ENCODE assay signal across 1 cellular context in genomic region chr1:12063141-12064072, GRCh38.
TF ChIP-seq lines count a peak whose summit lies in the region.

TSS of gene TNFRSF8 (plus strand) at chr1:12063303. CDS start at chr1:12063599, 296 bp downstream.

TF ChIP-seq in GM12878, 131 proteins besides CTCF, POLR2A, EP300 and RAD21 (continued from another document and continues in another):
- TF ChIP-seq NKRF (conservative IDR thresholded peaks at IDR 0.05) (peak; percentile 88), PML (IDR thresholded peaks at IDR 0.05; ENCODE audit: low read length) (no peak), FOXM1 (IDR thresholded peaks at IDR 0.05; ENCODE audit: low read depth, low read length) (no peak), NR2F1 (conservative IDR thresholded peaks at IDR 0.05) (no peak), EZH2 (IDR thresholded peaks at IDR 0.05; ENCODE audit: borderline replicate concordance, control insufficient read depth, low read depth, low read length) (no peak), CHD2 (IDR thresholded peaks at IDR 0.05; ENCODE audit: borderline replicate concordance, low read depth, low read length) (no peak), ZNF622 (IDR thresholded peaks at IDR 0.05) (no peak), ZBTB11 (CRISPR knock-in tag; IDR thresholded peaks at IDR 0.05) (no peak), HCFC1 (IDR thresholded peaks at IDR 0.05; ENCODE audit: low read length) (no peak), TCF3 (IDR thresholded peaks at IDR 0.05; ENCODE audit: borderline replicate concordance, insufficient read depth, low read depth, low read length) (no peak), ATF3 (IDR thresholded peaks at IDR 0.05; ENCODE audit: borderline replicate concordance, extremely low read depth, low read depth, low read length) (no peak), ETV6 (conservative IDR thresholded peaks at IDR 0.05 in 1 of 2, IDR thresholded peaks at IDR 0.05 in 1 of 2; ENCODE audit: borderline replicate concordance in 1 of 2, low read depth in 1 of 2) (no peak), YBX1 (IDR thresholded peaks at IDR 0.05) (no peak), CBFB (IDR thresholded peaks at IDR 0.05; ENCODE audit: low read depth) (peak; percentile 49; the same call in 1 of the 2 replicates), CEBPZ (IDR thresholded peaks at IDR 0.05; ENCODE audit: low read depth, low read length) (no peak), ZNF687 (IDR thresholded peaks at IDR 0.05) (peak; percentile 70), EED (IDR thresholded peaks at IDR 0.05; ENCODE audit: low read depth) (peak; percentile 29; the same call in 1 of the 2 replicates), BCL3 (IDR thresholded peaks at IDR 0.05; ENCODE audit: borderline replicate concordance, insufficient read depth, low read depth, low read length, poor library complexity, severe bottlenecking) (no peak), SP1 (IDR thresholded peaks at IDR 0.05; ENCODE audit: low read depth, low read length) (no peak), SMAD5 (IDR thresholded peaks at IDR 0.05; ENCODE audit: low read depth) (no peak), YY1 (IDR thresholded peaks at IDR 0.05; ENCODE audit: low read depth, low read length) (no peak; the same call in 1 of the 2 replicates), NR2C2 (IDR thresholded peaks at IDR 0.05; ENCODE audit: borderline replicate concordance, control insufficient read depth, insufficient read length, low read depth) (no peak), IKZF1 (conservative IDR thresholded peaks at IDR 0.05) (peak; percentile 90), RFX5 (IDR thresholded peaks at IDR 0.05; ENCODE audit: low read depth, low read length) (no peak), CREM (IDR thresholded peaks at IDR 0.05; ENCODE audit: low read depth) (peak; percentile 27; the same call in 1 of the 2 replicates), MXI1 (IDR thresholded peaks at IDR 0.05; ENCODE audit: low read depth, low read length) (peak; percentile 97), NFYA (IDR thresholded peaks at IDR 0.05; ENCODE audit: borderline replicate concordance, low read depth, low read length) (no peak), STAT1 (conservative IDR thresholded peaks at IDR 0.05) (no peak), ZZZ3 (IDR thresholded peaks at IDR 0.05; ENCODE audit: control insufficient read depth, insufficient read length, low read depth) (no peak), ATF2 (IDR thresholded peaks at IDR 0.05; ENCODE audit: low read length) (no peak), E2F4 (IDR thresholded peaks at IDR 0.05; ENCODE audit: low read depth, low read length) (peak; percentile 89), ZBTB40 (IDR thresholded peaks at IDR 0.05; ENCODE audit: borderline replicate concordance) (no peak), NRF1 (conservative IDR thresholded peaks at IDR 0.05; ENCODE audit: low read depth, low read length) (no peak), JUNB (IDR thresholded peaks at IDR 0.05) (no peak), SRF (IDR thresholded peaks at IDR 0.05; ENCODE audit: low read depth in 2 of 2, low read length in 2 of 2) (no peak), CHD1 (IDR thresholded peaks at IDR 0.05; ENCODE audit: low read depth, low read length) (no peak), SREBF2 (IDR thresholded peaks at IDR 0.05; ENCODE audit: low read length) (no peak), SUZ12 (IDR thresholded peaks at IDR 0.05; ENCODE audit: unreplicated experiment) (no peak), NFIC (IDR thresholded peaks at IDR 0.05; ENCODE audit: low read depth, low read length) (no peak), ZNF217 (IDR thresholded peaks at IDR 0.05) (no peak; the same call in 1 of the 2 replicates)
